Comparison of ENCODE assay signal across 18 cellular contexts in the genomic region with DNA sequence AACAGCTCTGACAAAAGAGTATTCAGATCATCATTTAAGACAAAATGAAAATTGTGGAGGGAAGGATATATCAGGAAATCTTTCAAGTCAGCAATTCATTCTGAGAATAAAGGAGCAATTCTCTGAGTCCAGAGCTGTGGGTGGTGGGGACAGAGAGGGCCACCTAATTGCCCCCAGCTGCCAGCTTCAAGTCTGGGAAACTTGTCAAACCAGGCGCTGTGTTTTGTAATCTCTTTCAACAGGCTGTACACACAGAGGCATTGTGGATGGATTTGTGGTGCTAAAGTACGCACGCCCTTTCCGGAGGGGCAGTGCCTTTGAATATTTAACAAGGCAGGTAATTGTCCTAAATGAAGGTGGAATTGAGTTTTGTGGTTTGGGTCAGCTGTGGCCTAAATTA.
DNase-seq lines count a peak whose midpoint lies in the region; FAIRE-seq and TF ChIP-seq lines count a peak whose summit lies in the region.
"Had no signal": no experiment of that assay in that cellular context is flagged by ENCODE, and none has a peak within 500 bp of the region (broad histone marks: within the 10 kb centered on the region; RNA-seq: fewer than 3 reads in every experiment).

No MANE protein-coding gene starts in this region.

- H3K9me3 ChIP-seq in neural progenitor cell (ENCODE audit: low read depth): no peaks in the 10 kb centered on the region
- H3K9me3 ChIP-seq in kidney (ENCODE audit: control insufficient read depth in 1 of 2, low read length in 2 of 2): no peaks in the 10 kb centered on the region
- H3K9me3 ChIP-seq: prostate gland, SK-N-SH, stomach had no signal

- FAIRE-seq in kidney (lab: Jason Lieb, UNC): no peak
- FAIRE-seq: islet of Langerhans, TTC549 had no signal

- no peaks in the 10 kb centered on the region for H4K20me1 ChIP-seq in neural progenitor cell (ENCODE audit: low read depth)

- H3K4me1 Mint-ChIP-seq in neural progenitor cell: peaks cover 14% of the 10 kb centered on the region
- no peaks in the 10 kb centered on the region for H3K4me1 Mint-ChIP-seq in nephron progenitor cell
- H3K4me1 Mint-ChIP-seq: activated naive CD8-positive, alpha-beta T cell treated with anti-CD3 and anti-CD28 coated beads, Interleukin-2, amount 10 ng/mL, durations not matched to agents 7 days and 5 days had no signal

- H3K4me1 ChIP-seq in neural progenitor cell: no peaks in the 10 kb centered on the region
- no peaks in the 10 kb centered on the region for H3K4me1 ChIP-seq in kidney (ENCODE audit: control insufficient read depth in 1 of 2, insufficient read depth in 1 of 2, low read depth in 1 of 2, low read length in 2 of 2)
- H3K4me1 ChIP-seq: prostate gland had no signal

- no peaks in the 10 kb centered on the region for H3K36me3 ChIP-seq in neural progenitor cell
- no peaks in the 10 kb centered on the region for H3K36me3 ChIP-seq in kidney (ENCODE audit: control insufficient read depth in 1 of 2, insufficient read depth in 2 of 2, low read length in 2 of 2)
- H3K36me3 ChIP-seq: prostate gland, stomach had no signal

- H3K27ac ChIP-seq in epithelial cell of prostate (peak overlapping the region; percentile 3), neural progenitor cell (no peak overlapping the region), kidney (ENCODE audit: low read depth in 2 of 2, low read length in 2 of 2) (no peak overlapping the region)
- H3K27ac ChIP-seq: prostate gland, stomach had no signal

- H3K79me2 ChIP-seq in neural progenitor cell (ENCODE audit: low read depth): no peaks in the 10 kb centered on the region

- no peak overlapping the region for H3K9ac ChIP-seq in neural progenitor cell
- no peak overlapping the region for H3K9ac ChIP-seq in kidney (ENCODE audit: low read length in 2 of 2)
- H3K9ac ChIP-seq: SK-N-SH had no signal

- H3F3A ChIP-seq in neural progenitor cell (ENCODE audit: low read depth): no peaks in the 10 kb centered on the region

- H3K4me3 ChIP-seq in neural progenitor cell (no peak overlapping the region), kidney (ENCODE audit: low read length in 2 of 2) (no peak overlapping the region)
- H3K4me3 ChIP-seq: prostate gland, stomach had no signal

- no peak overlapping the region for H3K4me2 ChIP-seq in neural progenitor cell
- H3K4me2 ChIP-seq: SK-N-SH had no signal

- no peak overlapping the region for H2AFZ ChIP-seq in neural progenitor cell (replicated peaks)

- intact Hi-C loops in kidney (cut with DNase I): no loop called here

- H3K36me3 Mint-ChIP-seq in neural progenitor cell: no peaks in the 10 kb centered on the region
- H3K36me3 Mint-ChIP-seq in nephron progenitor cell (ENCODE audit: low read depth): no peaks in the 10 kb centered on the region
- H3K36me3 Mint-ChIP-seq: activated naive CD8-positive, alpha-beta T cell treated with anti-CD3 and anti-CD28 coated beads, Interleukin-2, amount 10 ng/mL, durations not matched to agents 7 days and 5 days; IgD-negative memory B cell had no signal

- DNase-seq in COLO829 (ENCODE audit: low spot score) (peak; percentile 57), NCI-H748 treated with DMSO at 0.1 percent for 48 hours (lab: John Stamatoyannopoulos, UW) (peak; percentile 73), epithelial cell of prostate (ENCODE audit: low read depth, low spot score) (no peak), neural progenitor cell (ENCODE audit: low spot score) (peak; percentile 3), DMS53 treated with DMSO at 0.1 percent for 48 hours (lab: John Stamatoyannopoulos, UW; ENCODE audit: unreplicated experiment) (no peak), nephron progenitor cell (no peak), cortex of kidney (lab: John Stamatoyannopoulos, UW) (no peak), kidney (no peak)
- DNase-seq: activated CD4-positive, alpha-beta T cell treated with anti-CD3 and anti-CD28 coated beads, Interleukin-2, amount 50 U/mL, for 1 hour; activated naive CD8-positive, alpha-beta T cell treated with anti-CD3 and anti-CD28 coated beads, Interleukin-2, amount 10 ng/mL, durations not matched to agents 7 days and 5 days; DMS 273 treated with DMSO at 0.1 percent for 48 hours; NCI-H226; SK-N-SH; stomach had no signal

- H3K4me3 Mint-ChIP-seq in neural progenitor cell (no peak overlapping the region), nephron progenitor cell (no peak overlapping the region)
- H3K4me3 Mint-ChIP-seq: activated naive CD8-positive, alpha-beta T cell treated with anti-CD3 and anti-CD28 coated beads, Interleukin-2, amount 10 ng/mL, durations not matched to agents 7 days and 5 days; IgD-negative memory B cell had no signal

- peaks cover under 1% of the 10 kb centered on the region for H3K9me3 Mint-ChIP-seq in neural progenitor cell
- H3K9me3 Mint-ChIP-seq in nephron progenitor cell: peaks cover 3% of the 10 kb centered on the region

- no peak overlapping the region for H3K27ac Mint-ChIP-seq in neural progenitor cell
- H3K27ac Mint-ChIP-seq in nephron progenitor cell: no peak overlapping the region
- H3K27ac Mint-ChIP-seq: activated naive CD8-positive, alpha-beta T cell treated with anti-CD3 and anti-CD28 coated beads, Interleukin-2, amount 10 ng/mL, durations not matched to agents 7 days and 5 days; IgD-negative memory B cell had no signal

- peaks cover 2% of the 10 kb centered on the region for H3K27me3 Mint-ChIP-seq in neural progenitor cell (ENCODE audit: insufficient read depth, low read depth)
- H3K27me3 Mint-ChIP-seq in nephron progenitor cell (ENCODE audit: low read depth, poor library complexity): peaks cover 4% of the 10 kb centered on the region
- H3K27me3 Mint-ChIP-seq: IgD-negative memory B cell had no signal

- no peak for TF ChIP-seq CTCF in neural progenitor cell (IDR thresholded peaks at IDR 0.05)
- no peak for TF ChIP-seq CTCF in nephron progenitor cell (IDR thresholded peaks at IDR 0.05)
- no peak for TF ChIP-seq CTCF in kidney (IDR thresholded peaks at IDR 0.05; ENCODE audit: borderline replicate concordance, extremely low read depth, insufficient read depth)

- H3K27me3 ChIP-seq in neural progenitor cell: no peaks in the 10 kb centered on the region
- H3K27me3 ChIP-seq: stomach had no signal

Comparison
In these comparisons a context has a peak if more than half of its experiments do, and no peak if none do; other contexts are left out.
1. DNase-seq: peak in COLO829 (single experiment), NCI-H748 treated with DMSO at 0.1 percent for 48 hours (single experiment) and neural progenitor cell (single experiment); none in epithelial cell of prostate (single experiment), DMS53 treated with DMSO at 0.1 percent for 48 hours (single experiment), nephron progenitor cell (single experiment), cortex of kidney (single experiment) and kidney (single experiment).